ENCODE assay signal across 8 cellular contexts in the genomic region with DNA sequence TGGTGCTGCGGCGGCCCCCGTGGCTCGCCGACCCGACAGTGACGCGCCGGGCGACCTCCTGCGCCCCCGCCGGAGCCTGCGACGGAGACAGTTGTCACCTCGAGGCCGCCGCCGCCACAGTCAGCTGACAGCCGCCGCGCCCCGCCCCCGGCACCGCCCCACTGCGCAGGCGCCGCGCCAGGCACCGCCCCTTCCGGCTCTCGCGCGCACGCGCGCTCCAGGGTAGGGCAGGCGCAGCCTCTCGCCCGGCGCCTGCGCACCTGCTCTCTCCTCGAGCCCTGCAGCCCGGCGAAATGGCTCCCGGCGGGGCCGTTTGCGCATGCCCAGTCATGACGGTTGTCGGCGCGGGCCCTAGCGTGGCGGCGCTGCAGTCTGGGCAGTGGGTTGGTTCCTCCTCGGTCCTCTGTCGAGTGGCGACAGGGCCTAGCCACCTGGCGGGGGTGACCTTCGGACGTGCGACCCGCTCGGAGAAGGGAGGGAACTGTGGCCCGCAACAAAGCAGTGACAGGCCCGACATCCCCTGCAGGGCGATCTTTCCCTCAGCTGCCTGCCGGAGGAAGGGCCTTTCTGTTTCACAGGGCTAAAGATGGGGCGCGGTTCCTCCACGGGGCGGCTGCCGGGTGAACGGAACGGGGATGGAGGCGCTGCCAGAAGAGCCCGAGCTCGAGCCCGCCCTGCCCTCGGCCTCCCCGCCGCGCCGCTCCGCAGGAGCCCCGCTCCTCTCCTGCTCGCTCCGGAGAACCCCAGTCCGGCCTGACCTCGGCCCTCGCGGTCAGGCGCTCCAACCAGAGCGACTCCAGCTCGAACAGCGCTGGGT. TPM values are rescaled to one million over a fixed set of nuclear protein-coding genes. Genes with fewer than 3 reads are reported as not detected.
DNase-seq lines count a peak whose midpoint lies in the region; ATAC-seq and TF ChIP-seq lines count a peak whose summit lies in the region.

A gene (minus strand): TSS at position 135 of the 817 bp plus-strand sequence. CDS start 134 bp downstream, at position 1.

- peak within 1 kb of the TSS; percentile 75 for H3K4me3 ChIP-seq in Jurkat, Clone E6-1 (ENCODE audit: low read length)
- peak within 1 kb of the TSS; percentile 88 for H3K4me3 ChIP-seq in PC-3 (ENCODE audit: low read length)
- peak within 1 kb of the TSS; percentile 62 to 74 for H3K4me3 ChIP-seq in muscle layer of colon (ENCODE audit: low read depth in 1 of 2, low read length in 2 of 2)

- H3K27ac Mint-ChIP-seq in activated T-cell treated with anti-CD3 and anti-CD28 coated beads, Interleukin-2, amount 50 U/mL, for 24 hours: peak within 1 kb of the TSS; percentile 92

- H2AFZ ChIP-seq in PC-3 (ENCODE audit: low read length): peak within 1 kb of the TSS; percentile 94

- peak; percentile 29 for TF ChIP-seq CTCF in PC-3 (conservative IDR thresholded peaks at IDR 0.05; ENCODE audit: low read depth, low read length)

- DNase-seq in DMS53 treated with DMSO at 0.1 percent for 48 hours (lab: John Stamatoyannopoulos, UW; ENCODE audit: unreplicated experiment) (peak; percentile 94), PC-3 (peak; percentile 92)
- DNase-seq in Jurkat, Clone E6-1 (ENCODE audit: low read depth, low spot score): peak; percentile 80
- peak; percentile 99 for DNase-seq in activated T-cell treated with anti-CD3 and anti-CD28 coated beads, Interleukin-2, amount 50 U/mL, for 24 hours
- DNase-seq in stimulated activated CD8-positive, alpha-beta memory T cell treated with anti-CD3 and anti-CD28 coated beads, Interleukin-7, amount 100 ng/mL, for 1 hour (ENCODE audit: low read depth in 2 of 2): peak; percentile 93 to 95

- H3K9me2 ChIP-seq in PC-3 (replicated peaks; ENCODE audit: low read length): no peaks in the 10 kb centered on the region

- peaks cover 54% of the 10 kb centered on the region for H3K4me1 Mint-ChIP-seq in activated T-cell treated with anti-CD3 and anti-CD28 coated beads, Interleukin-2, amount 50 U/mL, for 24 hours (ENCODE audit: low read depth)

- no peaks in the 10 kb centered on the region for H3K36me3 ChIP-seq in PC-3 (ENCODE audit: low read depth, low read length)
- H3K36me3 ChIP-seq in muscle layer of colon (ENCODE audit: insufficient read depth, low read length): peaks cover 5% of the 10 kb centered on the region

- H3K9me3 ChIP-seq in PC-3 (ENCODE audit: low read length) (no peaks in the 10 kb centered on the region), muscle layer of colon (ENCODE audit: low read length) (no peaks in the 10 kb centered on the region)

- peak within 1 kb of the TSS; percentile 95 for H3K9ac ChIP-seq in PC-3 (ENCODE audit: low read length)
- peak within 1 kb of the TSS; percentile 45 for H3K9ac ChIP-seq in muscle layer of colon (ENCODE audit: low read length)

- CTCF ChIA-PET in PC-3 (lab: Charles Lee): interaction anchor here (0.7 kb wide), 1 partner anchor 139 kb away, joined by 3 read pairs; no protein-coding TSS in a partner anchor

- peaks cover 53% of the 10 kb centered on the region for H3K79me2 ChIP-seq in PC-3 (ENCODE audit: low read length)

- H4K20me1 ChIP-seq in PC-3 (ENCODE audit: low read length): no peaks in the 10 kb centered on the region

- POLR2A ChIA-PET in PC-3 (lab: Charles Lee; ENCODE audit: unreplicated experiment): interaction anchor here (0.5 kb wide), 1 partner anchor 47 kb away, joined by 5 read pairs; no protein-coding TSS in a partner anchor

- H3K4me1 ChIP-seq in PC-3 (ENCODE audit: insufficient read depth, low read length) (peaks cover 22% of the 10 kb centered on the region), muscle layer of colon (ENCODE audit: insufficient read depth, low read length) (peaks cover 37% of the 10 kb centered on the region)

- peaks cover 2% of the 10 kb centered on the region for H3K9me3 Mint-ChIP-seq in activated T-cell treated with anti-CD3 and anti-CD28 coated beads, Interleukin-2, amount 50 U/mL, for 24 hours

- no peaks in the 10 kb centered on the region for H3K27me3 Mint-ChIP-seq in activated T-cell treated with anti-CD3 and anti-CD28 coated beads, Interleukin-2, amount 50 U/mL, for 24 hours

- no peaks in the 10 kb centered on the region for H3F3A ChIP-seq in PC-3 (ENCODE audit: low read length, unreplicated experiment)

- ATAC-seq in GM21619 (IDR thresholded peaks at IDR 0.05; ENCODE audit: unreplicated experiment) (peak; percentile 78), PC-3 (peak; percentile 89), esophagus mucosa (peak; percentile 85)

- H3K27me3 ChIP-seq in PC-3 (ENCODE audit: low read length) (no peaks in the 10 kb centered on the region), muscle layer of colon (ENCODE audit: control insufficient read depth in 1 of 2, insufficient read depth in 2 of 2, low read length in 2 of 2) (no peaks in the 10 kb centered on the region)

- intact Hi-C loops in PC-3 (cut with micrococcal nuclease): loop anchor here (10.0 kb wide), 1 partner anchor 75 kb away; a partner anchor contains a TSS

- peaks cover 36% of the 10 kb centered on the region for H3K36me3 Mint-ChIP-seq in activated T-cell treated with anti-CD3 and anti-CD28 coated beads, Interleukin-2, amount 50 U/mL, for 24 hours (ENCODE audit: low read depth)

- H3K4me2 ChIP-seq in PC-3 (ENCODE audit: low read length): peak within 1 kb of the TSS; percentile 96

- peak within 1 kb of the TSS; percentile 51 for H3K27ac ChIP-seq in PC-3 (ENCODE audit: low read length)
- peak within 1 kb of the TSS; percentile 79 for H3K27ac ChIP-seq in muscle layer of colon (ENCODE audit: low read depth, low read length)

- TSS peak; percentile 77 for BruUV-seq in PC-3 (replicated peaks; lab: Mats Ljungman, UMichigan)

- peak within 1 kb of the TSS; percentile 81 for H3K4me3 Mint-ChIP-seq in activated T-cell treated with anti-CD3 and anti-CD28 coated beads, Interleukin-2, amount 50 U/mL, for 24 hours

RNA-seq across cellular contexts. Expression of the gene that starts here (rescaled TPM):
- 34.6 TPM for polyA plus RNA-seq in Jurkat, Clone E6-1 (2012; ENCODE audit: insufficient read depth, insufficient read length)
- total RNA-seq in PC-3 (2014; rRNA removed): 36.1 and 43.2 TPM in 2 replicates
- total RNA-seq in esophagus mucosa: 118 TPM

Comparison
In these comparisons a context has a peak if more than half of its experiments do, and no peak if none do; other contexts are left out.
1. Peak in every context shown above with its lines: DNase-seq, ATAC-seq, H3K4me3 ChIP-seq and H3K27ac ChIP-seq.